In genomic region chr18:55432307-55433040, GRCh38 we compare ENCODE assay signal across 25 cellular contexts.
DNase-seq lines count a peak whose midpoint lies in the region; ATAC-seq, FAIRE-seq and TF ChIP-seq lines count a peak whose summit lies in the region.
"Had no signal": no experiment of that assay in that cellular context is flagged by ENCODE, and none has a peak within 500 bp of the region (broad histone marks: within the 10 kb centered on the region; RNA-seq: fewer than 3 reads in every experiment).

No MANE protein-coding gene starts in this region.

- H3K9me2 ChIP-seq in OCI-LY1 (ENCODE audit: low read depth, low read length) = no peaks in the 10 kb centered on the region

- H4K20me1 ChIP-seq in OCI-LY1 (ENCODE audit: insufficient read depth, low read length) = no peaks in the 10 kb centered on the region

- H3K4me3 Mint-ChIP-seq in nephron = no peak overlapping the region
- no peak overlapping the region for H3K4me3 Mint-ChIP-seq in activated naive CD8-positive, alpha-beta T cell treated with anti-CD3 and anti-CD28 coated beads for 36 hours
- H3K4me3 Mint-ChIP-seq: CD4-positive, CD25-positive, alpha-beta regulatory T cell had no signal

- ATAC-seq in HG03354 (IDR thresholded peaks at IDR 0.05; ENCODE audit: poor library complexity, severe bottlenecking, unreplicated experiment) (no peak), HG03175 (IDR thresholded peaks at IDR 0.05; ENCODE audit: unreplicated experiment) (no peak)
- ATAC-seq: A549 had no signal

- peak overlapping the region in 2 of 3 experiments; percentile 4 to 39 for H3K27ac Mint-ChIP-seq in nephron
- H3K27ac Mint-ChIP-seq in activated naive CD8-positive, alpha-beta T cell treated with anti-CD3 and anti-CD28 coated beads for 36 hours = no peak overlapping the region
- H3K27ac Mint-ChIP-seq: CD4-positive, CD25-positive, alpha-beta regulatory T cell had no signal

- no peak for TF ChIP-seq POLR2A in erythroblast (IDR thresholded peaks at IDR 0.05; ENCODE audit: low read length)

- H3K9me3 Mint-ChIP-seq in nephron = no peaks in the 10 kb centered on the region
- H3K9me3 Mint-ChIP-seq in activated naive CD8-positive, alpha-beta T cell treated with anti-CD3 and anti-CD28 coated beads for 36 hours = no peaks in the 10 kb centered on the region

- H2AFZ ChIP-seq in OCI-LY1 (ENCODE audit: low read length) = no peak overlapping the region

- H3K36me3 Mint-ChIP-seq in nephron (ENCODE audit: low read depth) = peaks cover 7% of the 10 kb centered on the region
- no peaks in the 10 kb centered on the region for H3K36me3 Mint-ChIP-seq in activated naive CD8-positive, alpha-beta T cell treated with anti-CD3 and anti-CD28 coated beads for 36 hours
- H3K36me3 Mint-ChIP-seq: CD4-positive, CD25-positive, alpha-beta regulatory T cell had no signal

- TF ChIP-seq CTCF in D721Med (IDR thresholded peaks at IDR 0.05; ENCODE audit: insufficient read depth, missing control alignments) = no peak
- TF ChIP-seq CTCF in OCI-LY1 (IDR thresholded peaks at IDR 0.05; ENCODE audit: low read length) = no peak
- TF ChIP-seq CTCF in nephron (IDR thresholded peaks at IDR 0.05; ENCODE audit: unreplicated experiment in 3 of 3) = no peak

- peak overlapping the region; percentile 95 for H3K27ac ChIP-seq in OCI-LY1 (ENCODE audit: low read depth, low read length, poor library complexity, severe bottlenecking)
- H3K27ac ChIP-seq: A549, KMS-11, SJSA1 had no signal

- H3K4me2 ChIP-seq in OCI-LY1 (ENCODE audit: low read length) = peak overlapping the region; percentile 63
- H3K4me2 ChIP-seq: A549, KMS-11 had no signal

- no peaks in the 10 kb centered on the region for H3K36me3 ChIP-seq in OCI-LY1 (ENCODE audit: insufficient read depth, low read length)
- H3K36me3 ChIP-seq: BE2C, SJSA1 had no signal

- peak; percentile 95 for FAIRE-seq in D721Med (lab: Jason Lieb, UNC)
- FAIRE-seq: A549, GM12892, H54, RCC 7860 had no signal

- no peak for DNase-seq in D721Med (ENCODE audit: insufficient read length, low spot score)
- peak; percentile 48 to 85 for DNase-seq in erythroblast (lab: John Stamatoyannopoulos, UW)
- DNase-seq in activated naive CD8-positive, alpha-beta T cell treated with anti-CD3 and anti-CD28 coated beads for 36 hours = no peak
- DNase-seq in DMS153 treated with DMSO at 0.1 percent for 48 hours (lab: John Stamatoyannopoulos, UW; ENCODE audit: unreplicated experiment) = no peak
- DNase-seq: BE2C; CD4-positive, CD25-positive, alpha-beta regulatory T cell; DMS79 treated with DMSO at 0.1 percent for 48 hours; MV-4-11; NCI-H1105 treated with DMSO at 0.1 percent for 48 hours; NCI-H2029 treated with DMSO at 0.1 percent for 48 hours; NCI-H345; NCI-H524; NCI-H774; NK-92 treated with Interleukin-12 subunit alpha and Interleukin-12 subunit beta, amount 100 ng/mL, for 24 hours; OCI-M1 had no signal

- no peaks in the 10 kb centered on the region for H3K27me3 Mint-ChIP-seq in nephron (ENCODE audit: low read depth)
- no peaks in the 10 kb centered on the region for H3K27me3 Mint-ChIP-seq in activated naive CD8-positive, alpha-beta T cell treated with anti-CD3 and anti-CD28 coated beads for 36 hours

- peak overlapping the region; percentile 40 for H3K4me3 ChIP-seq in OCI-LY1 (ENCODE audit: low read depth, low read length, poor library complexity, severe bottlenecking)
- H3K4me3 ChIP-seq: A549, SJSA1 had no signal

- H3K4me1 Mint-ChIP-seq in nephron = peaks cover 48% of the 10 kb centered on the region
- no peaks in the 10 kb centered on the region for H3K4me1 Mint-ChIP-seq in activated naive CD8-positive, alpha-beta T cell treated with anti-CD3 and anti-CD28 coated beads for 36 hours
- H3K4me1 Mint-ChIP-seq: CD4-positive, CD25-positive, alpha-beta regulatory T cell had no signal

- peaks cover 8% of the 10 kb centered on the region; the same call in 1 of the 2 replicates for H3F3A ChIP-seq in OCI-LY1 (ENCODE audit: insufficient read depth, low read length)

- peak overlapping the region; percentile 62 for H3K9ac ChIP-seq in OCI-LY1 (ENCODE audit: low read length)
- H3K9ac ChIP-seq: KMS-11 had no signal

- no peaks in the 10 kb centered on the region for H3K9me3 ChIP-seq in OCI-LY1 (ENCODE audit: low read length)
- H3K9me3 ChIP-seq: A549, BE2C, SJSA1 had no signal

- H3K79me2 ChIP-seq in OCI-LY1 (ENCODE audit: insufficient read depth, low read length) = peaks cover 20% of the 10 kb centered on the region

- H3K4me1 ChIP-seq in OCI-LY1 (ENCODE audit: insufficient read depth, low read length, severe bottlenecking) = peaks cover 94% of the 10 kb centered on the region
- H3K4me1 ChIP-seq: A549 had no signal

- H3K27me3 ChIP-seq in OCI-LY1 (ENCODE audit: insufficient read depth, low read length) = no peaks in the 10 kb centered on the region
- H3K27me3 ChIP-seq: BE2C, SJSA1 had no signal

Comparison
In these comparisons a context has a peak if more than half of its experiments do, and no peak if none do; other contexts are left out.
1. DNase-seq: peak in erythroblast (2 of 2); none in D721Med (single experiment), activated naive CD8-positive, alpha-beta T cell treated with anti-CD3 and anti-CD28 coated beads for 36 hours (single experiment) and DMS153 treated with DMSO at 0.1 percent for 48 hours (single experiment).